In genomic region chr11:33651555-33651954, GRCh38 we compare ENCODE assay signal across 1 cellular context.
TF ChIP-seq lines count a peak whose summit lies in the region.

No MANE protein-coding gene starts in this region.

TF ChIP-seq in GM23338, 12 proteins besides CTCF, POLR2A, EP300 and RAD21 (continued from another document):
- TF ChIP-seq ZNF462 (CRISPR knock-in tag; IDR thresholded peaks at IDR 0.05) (no peak), REST (IDR thresholded peaks at IDR 0.05; ENCODE audit: unreplicated experiment) (no peak), NANOG (IDR thresholded peaks at IDR 0.05; ENCODE audit: borderline replicate concordance) (no peak)
